In genomic region chr7:4745265-4745919, GRCh38 we compare ENCODE assay signal across 8 cellular contexts. TPM values are rescaled to one million over a fixed set of nuclear protein-coding genes. Genes with fewer than 3 reads are reported as not detected.
DNase-seq lines count a peak whose midpoint lies in the region; ATAC-seq and TF ChIP-seq lines count a peak whose summit lies in the region.

No MANE protein-coding gene starts in this region.

- H3K4me1 ChIP-seq in heart right ventricle (peaks cover 16 to 67% (median 61%) of the 10 kb centered on the region in 9 donors), endocrine pancreas (ENCODE audit: control insufficient read depth, insufficient read depth, low read length) (peaks cover 5% of the 10 kb centered on the region), rectal smooth muscle tissue (ENCODE audit: control insufficient read depth, insufficient read depth, low read length) (peaks cover 16% of the 10 kb centered on the region)

- peak overlapping the region in 7 of 10 donors; percentile 1 to 47 (median 37) for H3K4me3 ChIP-seq in heart right ventricle
- peak overlapping the region; percentile 85 for H3K4me3 ChIP-seq in endocrine pancreas (ENCODE audit: control insufficient read depth, insufficient read depth, low read length)
- peak overlapping the region; percentile 52 for H3K4me3 ChIP-seq in rectal smooth muscle tissue (ENCODE audit: low read length)

- no peak for ATAC-seq in heart right ventricle
- no peak for ATAC-seq in left cardiac atrium

- WGBS in heart right ventricle, 2 donors, result 20 to 23% methylated on average over 18 of the region's 18 CpGs

- in situ Hi-C loops in GM13976 (cut with MboI; ENCODE audit: low sequenced_read_pairs, unreplicated experiment), result no loop called here

- peak overlapping the region; percentile 81 to 97 (median 92) for H3K27ac ChIP-seq in heart right ventricle
- H3K27ac ChIP-seq in rectal smooth muscle tissue (ENCODE audit: low read depth, low read length), result peak overlapping the region; percentile 91

- H3K9ac ChIP-seq in endocrine pancreas (ENCODE audit: control insufficient read depth, insufficient read depth, low read length) (peak overlapping the region; percentile 62), rectal smooth muscle tissue (ENCODE audit: low read length) (no peak overlapping the region)

- H3K27me3 ChIP-seq in heart right ventricle, result no peaks in the 10 kb centered on the region
- no peaks in the 10 kb centered on the region for H3K27me3 ChIP-seq in endocrine pancreas (ENCODE audit: control insufficient read depth, insufficient read depth, low read length)
- H3K27me3 ChIP-seq in rectal smooth muscle tissue (ENCODE audit: control insufficient read depth, insufficient read depth, low read length), result no peaks in the 10 kb centered on the region

- intact Hi-C loops in heart right ventricle (cut with DNase I), result loop anchor here in 6 of 10 donors (2.0 to 10.0 kb wide), 6 partner anchors 38 to 105 kb away; partner anchors contain the start of gene FOXK1 (in 4 of the 6)
- intact Hi-C loops in left cardiac atrium (cut with DNase I), result loop anchor here in 1 of 2 donors (5.0 kb wide), 2 partner anchors 63 to 103 kb away; partner anchors contain the start of gene FOXK1

- H3K9me3 ChIP-seq in heart right ventricle (no peaks in the 10 kb centered on the region), endocrine pancreas (ENCODE audit: control insufficient read depth, low read length) (no peaks in the 10 kb centered on the region)

- H3K36me3 ChIP-seq in heart right ventricle (peaks cover 0 to 34% (median 22%) of the 10 kb centered on the region in 9 donors), endocrine pancreas (ENCODE audit: control insufficient read depth, insufficient read depth, low read length) (no peaks in the 10 kb centered on the region), rectal smooth muscle tissue (ENCODE audit: control insufficient read depth, insufficient read depth, low read length) (peaks cover 11% of the 10 kb centered on the region)

- DNase-seq in heart right ventricle, result no peak
- DNase-seq in left cardiac atrium, result no peak
- peak; percentile 36 for DNase-seq in NOMO-1 treated with dmso at 0.1 percent for 144 hours (lab: John Stamatoyannopoulos, UW; ENCODE audit: unreplicated experiment)
- no peak for DNase-seq in NCI-H187 (lab: John Stamatoyannopoulos, UW)
- DNase-seq in NCI-H526 (lab: John Stamatoyannopoulos, UW), result no peak
- DNase-seq in GM13976 (ENCODE audit: low spot score), result no peak

- TF ChIP-seq CTCF in heart right ventricle (IDR thresholded peaks at IDR 0.05), result no peak
- no peak for TF ChIP-seq CTCF in GM13976 (IDR thresholded peaks at IDR 0.05; ENCODE audit: borderline replicate concordance, control extremely low read depth, extremely low read depth, insufficient read depth, missing control alignments)

RNA-seq across cellular contexts. Expression of gene AP5Z1, which starts 30.0 kb away (rescaled TPM):
- total RNA-seq in heart right ventricle (10 to 100 TPM in 7 of 10 donors, 1 to 10 TPM in 3; 8.5 to 16.7 (median 12.4) TPM), left cardiac atrium (10 to 100 TPM; 14.0 to 18.8 TPM)
- polyA plus RNA-seq in heart right ventricle, result 10 to 100 TPM; 20.0 to 30.9 TPM
